Comparison of ENCODE assay signal across 24 cellular contexts in the genomic region with DNA sequence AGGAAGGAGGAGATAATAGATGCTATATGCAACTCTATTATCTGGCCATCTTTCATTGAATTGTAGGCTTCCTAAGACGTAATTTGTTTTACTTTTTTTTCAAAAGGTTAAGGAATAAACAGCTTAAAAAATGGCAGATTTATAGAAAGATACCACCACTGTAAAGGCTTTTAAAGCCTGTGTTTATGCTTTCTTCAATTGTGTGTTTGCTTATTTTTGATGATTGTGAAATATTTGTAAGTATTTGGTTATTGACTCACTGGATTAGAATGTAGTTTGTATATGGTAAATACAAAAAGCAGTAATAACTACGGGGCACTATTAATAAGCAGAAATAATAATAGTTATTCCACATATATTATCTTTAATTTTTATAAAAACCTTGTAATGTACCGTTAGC.
DNase-seq lines count a peak whose midpoint lies in the region; FAIRE-seq and TF ChIP-seq lines count a peak whose summit lies in the region.
"Had no signal": no experiment of that assay in that cellular context is flagged by ENCODE, and none has a peak within 500 bp of the region (broad histone marks: within the 10 kb centered on the region; RNA-seq: fewer than 3 reads in every experiment).

No MANE protein-coding gene starts in this region.

- H2AFZ ChIP-seq in PC-9 (peak overlapping the region; percentile 26; the same call in 1 of the 2 replicates), keratinocyte (ENCODE audit: control insufficient read depth, low read length) (no peak overlapping the region)

- intact Hi-C loops in PC-9 (cut with micrococcal nuclease; ENCODE audit: unreplicated experiment), result no loop called here

- H3K4me1 ChIP-seq in PC-9 (replicated peaks; ENCODE audit: insufficient read depth) (peaks cover 14% of the 10 kb centered on the region), keratinocyte (ENCODE audit: control insufficient read depth, extremely low read depth, insufficient read depth, low read length) (peaks cover 17% of the 10 kb centered on the region)
- H3K4me1 ChIP-seq: Caco-2 had no signal

- H3K4me3 ChIP-seq in PC-9, result no peak overlapping the region
- no peak overlapping the region for H3K4me3 ChIP-seq in keratinocyte (ENCODE audit: control insufficient read depth in 2 of 3, extremely low read depth in 1 of 3, insufficient read depth in 2 of 3, low read depth in 1 of 3, low read length in 3 of 3)
- H3K4me3 ChIP-seq: MG63 had no signal

- H3K9me2 ChIP-seq in PC-9 (ENCODE audit: insufficient read depth), result no peaks in the 10 kb centered on the region

- no TSS peak for BruUV-seq in PC-9 (replicated peaks; lab: Mats Ljungman, UMichigan)

- TF ChIP-seq CTCF in PC-9 (conservative IDR thresholded peaks at IDR 0.05) (no peak), keratinocyte (optimal IDR thresholded peaks at IDR 0.05 in 1 of 3, IDR thresholded peaks at IDR 0.05 in 1 of 3, conservative IDR thresholded peaks at IDR 0.05 in 1 of 3; ENCODE audit: extremely low read depth in 1 of 3, insufficient read depth in 2 of 3, low read length in 3 of 3) (no peak)

- no peak overlapping the region for H3K27ac ChIP-seq in PC-9
- peak overlapping the region; percentile 70 for H3K27ac ChIP-seq in keratinocyte (ENCODE audit: control insufficient read depth, insufficient read depth, low read length)
- H3K27ac ChIP-seq: RWPE1 had no signal

- H3K9me1 ChIP-seq in keratinocyte (ENCODE audit: control insufficient read depth, extremely low read depth, insufficient read depth, low read length), result no peaks in the 10 kb centered on the region

- H4K20me1 ChIP-seq in PC-9 (ENCODE audit: insufficient read depth), result no peaks in the 10 kb centered on the region
- H4K20me1 ChIP-seq in keratinocyte (ENCODE audit: control insufficient read depth, extremely low read depth, insufficient read depth, low read length), result no peaks in the 10 kb centered on the region

- DNase-seq in HCEC 1CT (peak; percentile 33), PC-9 (peak in 1 of 2 experiments; percentile 66), keratinocyte (ENCODE audit: low read depth, low spot score) (no peak), COLO829 (ENCODE audit: low spot score) (no peak), NCI-H82 (lab: John Stamatoyannopoulos, UW) (no peak), ecto neural progenitor cell (ENCODE audit: low spot score) (no peak)
- no peak for DNase-seq in activated CD8-positive, alpha-beta memory T cell treated with anti-CD3 and anti-CD28 coated beads for 24 hours
- DNase-seq: C1 segment of cervical spinal cord; Caco-2; CD4-positive, alpha-beta memory T cell; DMS79; KBM-7; MG63; NCI-H1105 treated with DMSO at 0.1 percent for 48 hours; NCI-H146; NCI-H1930; NCI-H2107; NCI-H446 treated with DMSO at 0.1 percent for 48 hours; NCI-H526; SHP77 treated with DMSO at 0.1 percent for 48 hours had no signal

- CTCF ChIA-PET in PC-9 (lab: Charles Lee), result interaction anchor here (0.5 kb wide), 1 partner anchor 92 kb away, joined by 15 read pairs; no protein-coding TSS in a partner anchor

- FAIRE-seq in endometrium (lab: Jason Lieb, UNC) (peak; percentile 71), keratinocyte (lab: Jason Lieb, UNC) (peak; percentile 29)
- FAIRE-seq: GM12892, GM19239 had no signal

- no peak overlapping the region for H3K9ac ChIP-seq in keratinocyte (ENCODE audit: control insufficient read depth, extremely low read depth, insufficient read depth, low read length)

- H3K27me3 ChIP-seq in PC-9 (ENCODE audit: insufficient read depth, low read depth) (no peaks in the 10 kb centered on the region), keratinocyte (ENCODE audit: control insufficient read depth, extremely low read depth, insufficient read depth, low read length) (no peaks in the 10 kb centered on the region)
- H3K27me3 ChIP-seq: MG63 had no signal

- H3K4me2 ChIP-seq in PC-9, result peak overlapping the region; percentile 26; the same call in 1 of the 2 replicates
- no peak overlapping the region for H3K4me2 ChIP-seq in keratinocyte (ENCODE audit: control insufficient read depth, extremely low read depth, insufficient read depth, low read depth, low read length)

- POLR2A ChIA-PET in PC-9 (lab: Charles Lee; ENCODE audit: unreplicated experiment), result no interaction called here

- H3K9me3 ChIP-seq in PC-9 (ENCODE audit: insufficient read depth, low read depth) (no peaks in the 10 kb centered on the region), keratinocyte (ENCODE audit: control insufficient read depth, low read depth, low read length) (no peaks in the 10 kb centered on the region)
- H3K9me3 ChIP-seq: Caco-2, MG63 had no signal

- no peaks in the 10 kb centered on the region for H3F3A ChIP-seq in PC-9 (ENCODE audit: insufficient read depth, low read depth)

- H3K36me3 ChIP-seq in PC-9 (ENCODE audit: low read depth), result no peaks in the 10 kb centered on the region
- H3K36me3 ChIP-seq in keratinocyte (ENCODE audit: control insufficient read depth in 2 of 2, extremely low read depth in 1 of 2, insufficient read depth in 2 of 2, low read length in 2 of 2), result no peaks in the 10 kb centered on the region
- H3K36me3 ChIP-seq: MG63 had no signal

- H3K79me2 ChIP-seq in PC-9 (ENCODE audit: low read depth), result no peaks in the 10 kb centered on the region
- no peaks in the 10 kb centered on the region for H3K79me2 ChIP-seq in keratinocyte (ENCODE audit: control insufficient read depth, insufficient read depth, low read length)

- dilution Hi-C loops in keratinocyte (cut with MboI; ENCODE audit: extremely low pct_ligation_motif_present, low sequenced_read_pairs), result no loop called here
